ENCODE assay signal across 2 cellular contexts in the genomic region with DNA sequence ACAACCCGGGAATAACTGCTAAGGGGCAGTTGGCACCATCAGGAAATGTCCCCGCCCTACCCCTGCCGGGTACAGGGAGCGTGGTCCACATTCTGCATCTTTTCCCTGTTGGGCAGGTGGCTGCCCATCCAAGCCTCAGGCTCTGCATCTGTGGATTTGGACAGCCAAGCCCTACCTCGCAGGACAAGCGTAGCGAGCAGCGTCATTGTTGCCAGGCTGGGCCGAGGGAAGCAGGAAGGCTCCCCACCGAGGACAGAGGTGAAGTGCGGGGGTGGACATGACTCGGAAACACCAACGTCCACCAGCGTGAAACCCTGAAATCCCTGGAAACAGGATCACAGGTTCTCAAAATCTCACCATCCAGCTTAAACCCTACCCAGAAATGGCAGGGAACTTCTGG.
TF ChIP-seq lines count a peak whose summit lies in the region.

No MANE protein-coding gene starts in this region.

TF ChIP-seq in HCT116, 20 proteins besides CTCF, POLR2A, EP300 and RAD21:
- TF ChIP-seq, protein P1, sequence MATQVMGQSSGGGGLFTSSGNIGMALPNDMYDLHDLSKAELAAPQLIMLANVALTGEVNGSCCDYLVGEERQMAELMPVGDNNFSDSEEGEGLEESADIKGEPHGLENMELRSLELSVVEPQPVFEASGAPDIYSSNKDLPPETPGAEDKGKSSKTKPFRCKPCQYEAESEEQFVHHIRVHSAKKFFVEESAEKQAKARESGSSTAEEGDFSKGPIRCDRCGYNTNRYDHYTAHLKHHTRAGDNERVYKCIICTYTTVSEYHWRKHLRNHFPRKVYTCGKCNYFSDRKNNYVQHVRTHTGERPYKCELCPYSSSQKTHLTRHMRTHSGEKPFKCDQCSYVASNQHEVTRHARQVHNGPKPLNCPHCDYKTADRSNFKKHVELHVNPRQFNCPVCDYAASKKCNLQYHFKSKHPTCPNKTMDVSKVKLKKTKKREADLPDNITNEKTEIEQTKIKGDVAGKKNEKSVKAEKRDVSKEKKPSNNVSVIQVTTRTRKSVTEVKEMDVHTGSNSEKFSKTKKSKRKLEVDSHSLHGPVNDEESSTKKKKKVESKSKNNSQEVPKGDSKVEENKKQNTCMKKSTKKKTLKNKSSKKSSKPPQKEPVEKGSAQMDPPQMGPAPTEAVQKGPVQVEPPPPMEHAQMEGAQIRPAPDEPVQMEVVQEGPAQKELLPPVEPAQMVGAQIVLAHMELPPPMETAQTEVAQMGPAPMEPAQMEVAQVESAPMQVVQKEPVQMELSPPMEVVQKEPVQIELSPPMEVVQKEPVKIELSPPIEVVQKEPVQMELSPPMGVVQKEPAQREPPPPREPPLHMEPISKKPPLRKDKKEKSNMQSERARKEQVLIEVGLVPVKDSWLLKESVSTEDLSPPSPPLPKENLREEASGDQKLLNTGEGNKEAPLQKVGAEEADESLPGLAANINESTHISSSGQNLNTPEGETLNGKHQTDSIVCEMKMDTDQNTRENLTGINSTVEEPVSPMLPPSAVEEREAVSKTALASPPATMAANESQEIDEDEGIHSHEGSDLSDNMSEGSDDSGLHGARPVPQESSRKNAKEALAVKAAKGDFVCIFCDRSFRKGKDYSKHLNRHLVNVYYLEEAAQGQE (IDR thresholded peaks at IDR 0.05; ENCODE audit: low read depth), result no peak
- TF ChIP-seq EZH2phosphoT487 (IDR thresholded peaks at IDR 0.05; ENCODE audit: borderline replicate concordance) (no peak), EGR1 (IDR thresholded peaks at IDR 0.05; ENCODE audit: low read depth) (no peak), ZNF274 (IDR thresholded peaks at IDR 0.05; ENCODE audit: low read depth, low read length) (no peak), POLR2AphosphoS5 (IDR thresholded peaks at IDR 0.05; ENCODE audit: low read depth, low read length) (no peak), SP1 (IDR thresholded peaks at IDR 0.05; ENCODE audit: low read depth) (no peak), CEBPB (IDR thresholded peaks at IDR 0.05; ENCODE audit: low read depth) (no peak), SRF (IDR thresholded peaks at IDR 0.05; ENCODE audit: low read depth) (no peak), YY1 (IDR thresholded peaks at IDR 0.05; ENCODE audit: extremely low read depth, insufficient replicate concordance, low read depth, low read length) (no peak)
- TF ChIP-seq, protein P2, sequence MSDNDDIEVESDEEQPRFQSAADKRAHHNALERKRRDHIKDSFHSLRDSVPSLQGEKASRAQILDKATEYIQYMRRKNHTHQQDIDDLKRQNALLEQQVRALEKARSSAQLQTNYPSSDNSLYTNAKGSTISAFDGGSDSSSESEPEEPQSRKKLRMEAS (IDR thresholded peaks at IDR 0.05), result no peak

TF ChIP-seq in GM12878, 131 proteins besides CTCF, POLR2A, EP300 and RAD21:
- TF ChIP-seq BHLHE40 (IDR thresholded peaks at IDR 0.05; ENCODE audit: borderline replicate concordance in 1 of 2, low read depth in 2 of 2, low read length in 1 of 2) (no peak), RELA (IDR thresholded peaks at IDR 0.05; ENCODE audit: borderline replicate concordance, partially characterized antibody) (no peak), ESRRA (IDR thresholded peaks at IDR 0.05; ENCODE audit: low read length) (no peak), SPI1 (IDR thresholded peaks at IDR 0.05; ENCODE audit: borderline replicate concordance, insufficient read depth, low read depth, low read length) (no peak), NR2C1 (IDR thresholded peaks at IDR 0.05) (no peak), RCOR1 (conservative IDR thresholded peaks at IDR 0.05; ENCODE audit: low read depth, low read length) (no peak), SMARCA5 (IDR thresholded peaks at IDR 0.05) (0 out of 2 replicates have a peak, but pooled peaks have one; percentile 26), MTA3 (IDR thresholded peaks at IDR 0.05; ENCODE audit: borderline replicate concordance, low read length) (0 out of 2 replicates have a peak, but pooled peaks have one; percentile 6), IKZF2 (IDR thresholded peaks at IDR 0.05) (no peak; a peak in 1 of 4 replicates), IKZF1 (conservative IDR thresholded peaks at IDR 0.05) (no peak), JUND (IDR thresholded peaks at IDR 0.05; ENCODE audit: low read depth, low read length) (no peak), HDGF (IDR thresholded peaks at IDR 0.05) (peak; percentile 60; the same call in 1 of the 2 replicates), CREB1 (IDR thresholded peaks at IDR 0.05; ENCODE audit: low read depth) (no peak), TAF1 (IDR thresholded peaks at IDR 0.05; ENCODE audit: borderline replicate concordance, low read depth, low read length) (no peak), WRNIP1 (IDR thresholded peaks at IDR 0.05; ENCODE audit: borderline replicate concordance, low read depth, low read length) (no peak), TCF7 (IDR thresholded peaks at IDR 0.05; ENCODE audit: borderline replicate concordance) (no peak)
- TF ChIP-seq, protein P3, sequence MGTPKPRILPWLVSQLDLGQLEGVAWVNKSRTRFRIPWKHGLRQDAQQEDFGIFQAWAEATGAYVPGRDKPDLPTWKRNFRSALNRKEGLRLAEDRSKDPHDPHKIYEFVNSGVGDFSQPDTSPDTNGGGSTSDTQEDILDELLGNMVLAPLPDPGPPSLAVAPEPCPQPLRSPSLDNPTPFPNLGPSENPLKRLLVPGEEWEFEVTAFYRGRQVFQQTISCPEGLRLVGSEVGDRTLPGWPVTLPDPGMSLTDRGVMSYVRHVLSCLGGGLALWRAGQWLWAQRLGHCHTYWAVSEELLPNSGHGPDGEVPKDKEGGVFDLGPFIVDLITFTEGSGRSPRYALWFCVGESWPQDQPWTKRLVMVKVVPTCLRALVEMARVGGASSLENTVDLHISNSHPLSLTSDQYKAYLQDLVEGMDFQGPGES (IDR thresholded peaks at IDR 0.05), result no peak
- TF ChIP-seq, protein P4, sequence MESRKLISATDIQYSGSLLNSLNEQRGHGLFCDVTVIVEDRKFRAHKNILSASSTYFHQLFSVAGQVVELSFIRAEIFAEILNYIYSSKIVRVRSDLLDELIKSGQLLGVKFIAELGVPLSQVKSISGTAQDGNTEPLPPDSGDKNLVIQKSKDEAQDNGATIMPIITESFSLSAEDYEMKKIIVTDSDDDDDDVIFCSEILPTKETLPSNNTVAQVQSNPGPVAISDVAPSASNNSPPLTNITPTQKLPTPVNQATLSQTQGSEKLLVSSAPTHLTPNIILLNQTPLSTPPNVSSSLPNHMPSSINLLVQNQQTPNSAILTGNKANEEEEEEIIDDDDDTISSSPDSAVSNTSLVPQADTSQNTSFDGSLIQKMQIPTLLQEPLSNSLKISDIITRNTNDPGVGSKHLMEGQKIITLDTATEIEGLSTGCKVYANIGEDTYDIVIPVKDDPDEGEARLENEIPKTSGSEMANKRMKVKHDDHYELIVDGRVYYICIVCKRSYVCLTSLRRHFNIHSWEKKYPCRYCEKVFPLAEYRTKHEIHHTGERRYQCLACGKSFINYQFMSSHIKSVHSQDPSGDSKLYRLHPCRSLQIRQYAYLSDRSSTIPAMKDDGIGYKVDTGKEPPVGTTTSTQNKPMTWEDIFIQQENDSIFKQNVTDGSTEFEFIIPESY (IDR thresholded peaks at IDR 0.05), result no peak
